Comparison of ENCODE assay signal across 27 cellular contexts in the genomic region with DNA sequence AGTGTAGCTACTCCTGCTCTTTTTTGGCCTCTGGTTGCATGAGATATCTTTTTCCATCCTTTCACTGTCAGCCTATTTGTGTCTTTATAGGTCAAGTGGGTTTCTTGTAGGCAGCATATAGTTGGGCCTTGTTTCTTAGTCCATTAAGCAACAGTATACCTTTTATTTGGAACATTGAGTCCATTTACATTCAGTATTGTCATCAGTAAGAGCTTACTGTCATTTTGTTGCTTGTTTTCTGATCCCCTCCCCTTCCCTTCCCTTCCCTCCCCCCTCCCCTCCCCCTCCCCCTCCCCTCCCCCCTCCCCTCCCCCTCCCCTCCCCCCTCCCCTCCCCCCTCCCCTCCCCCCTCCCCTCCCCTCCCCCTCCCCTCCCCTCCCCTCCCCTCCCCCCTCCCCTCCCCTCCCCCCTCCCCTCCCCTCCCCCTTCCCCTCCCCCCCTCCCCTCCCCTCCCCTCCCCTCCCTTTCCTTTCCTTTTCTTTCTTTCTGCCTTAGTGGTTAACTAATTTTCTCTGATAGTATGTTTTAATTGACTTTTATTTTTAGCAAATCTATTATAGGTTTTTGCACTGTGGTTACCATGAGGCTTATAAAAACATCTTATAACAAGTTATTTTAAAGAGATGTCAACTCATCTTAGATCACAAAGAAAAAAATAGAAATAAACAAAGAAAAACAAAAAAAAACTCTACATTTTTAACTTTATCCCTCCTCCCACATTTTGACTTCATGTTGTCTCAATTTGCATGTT. TPM values are rescaled to one million over a fixed set of nuclear protein-coding genes. Genes with fewer than 3 reads are reported as not detected.
"Had no signal": no experiment of that assay in that cellular context is flagged by ENCODE, and none has a peak within 500 bp of the region (broad histone marks: within the 10 kb centered on the region; RNA-seq: fewer than 3 reads in every experiment).

No MANE protein-coding gene starts in this region.

- H3K4me1 ChIP-seq: heart left ventricle, pancreas, spleen, tibial nerve, upper lobe of right lung, vagina had no signal

- DNase-seq: effector CD4-positive, alpha-beta T cell; endodermal cell; heart left ventricle; hippocampal formation; kidney glomerular epithelial cell; mesendoderm; naive B cell; occipital lobe; pancreas; right cardiac atrium; spleen; stimulated activated CD4-positive, alpha-beta T cell treated with anti-CD3 and anti-CD28 coated beads, Interleukin-15, amount 100 ng/mL, for 24 hours; stimulated activated CD4-positive, alpha-beta T cell treated with anti-CD3 and anti-CD28 coated beads, Interleukin-1b, Interleukin-23, amount 100 ng/mL, for 48 hours; stimulated activated CD4-positive, alpha-beta T cell treated with anti-CD3 and anti-CD28 coated beads, Interleukin-4, amount 100 ng/mL, for 24 hours; testis; upper lobe of right lung had no signal

- ATAC-seq: heart left ventricle; pancreas; right cardiac atrium; stimulated activated memory B cell treated with anti-CD40 and anti-IgM and Interleukin-4, amounts not matched to agents 10 μg/mL and 1 μg/mL and 100 μg/mL, for 72 hours; upper lobe of right lung had no signal

- H3K9me3 ChIP-seq: pancreas, testis, upper lobe of right lung, vagina had no signal

- H3K36me3 ChIP-seq: heart left ventricle, pancreas, spleen, tibial nerve, upper lobe of right lung, vagina had no signal

- H3K27me3 ChIP-seq: testis, tibial nerve, vagina had no signal

- H3K27ac Mint-ChIP-seq: endodermal cell; naive B cell; nephron; progenitor cell of endocrine pancreas; stimulated activated memory B cell treated with anti-CD40 and anti-IgM and Interleukin-4, amounts not matched to agents 10 μg/mL and 1 μg/mL and 100 μg/mL, for 72 hours; stimulated activated naive CD8-positive, alpha-beta T cell treated with anti-CD3 and anti-CD28 coated beads, Interleukin-15, Interleukin-2, amounts not matched to agents 100 ng/mL and 50 ng/mL, for 24 hours had no signal

- H3K9me3 Mint-ChIP-seq: stimulated activated naive CD8-positive, alpha-beta T cell treated with anti-CD3 and anti-CD28 coated beads, Interleukin-15, Interleukin-2, amounts not matched to agents 100 ng/mL and 50 ng/mL, for 24 hours had no signal

- H3K27ac ChIP-seq: heart left ventricle, pancreas, spleen, testis, tibial nerve, upper lobe of right lung, vagina had no signal

- H3K4me3 Mint-ChIP-seq: endodermal cell; naive B cell; nephron; stimulated activated memory B cell treated with anti-CD40 and anti-IgM and Interleukin-4, amounts not matched to agents 10 μg/mL and 1 μg/mL and 100 μg/mL, for 72 hours; stimulated activated naive CD8-positive, alpha-beta T cell treated with anti-CD3 and anti-CD28 coated beads, Interleukin-15, Interleukin-2, amounts not matched to agents 100 ng/mL and 50 ng/mL, for 24 hours had no signal

- H3K36me3 Mint-ChIP-seq: stimulated activated memory B cell treated with anti-CD40 and anti-IgM and Interleukin-4, amounts not matched to agents 10 μg/mL and 1 μg/mL and 100 μg/mL, for 72 hours had no signal

- H3K4me3 ChIP-seq: heart left ventricle, pancreas, spleen, testis, tibial nerve, upper lobe of right lung, vagina had no signal

- H3K4me1 Mint-ChIP-seq: endodermal cell; naive B cell; nephron; stimulated activated memory B cell treated with anti-CD40 and anti-IgM and Interleukin-4, amounts not matched to agents 10 μg/mL and 1 μg/mL and 100 μg/mL, for 72 hours had no signal

RNA-seq across cellular contexts. Expression of gene DCDC2C, which starts 13.2 kb away (rescaled TPM):
- total RNA-seq: endodermal cell, glomerular endothelial cell, heart left ventricle, liver, lung microvascular endothelial cell, pancreas, progenitor cell of endocrine pancreas, right cardiac atrium, spleen, subcutaneous adipose tissue, upper lobe of right lung, vagina had no signal

RNA-seq across cellular contexts. Expression of gene ALLC, which starts 32.2 kb away (rescaled TPM):
- total RNA-seq: dermis microvascular lymphatic vessel endothelial cell, endodermal cell, glomerular endothelial cell, heart left ventricle, lung microvascular endothelial cell, occipital lobe, pancreas, progenitor cell of endocrine pancreas, spleen, subcutaneous adipose tissue, upper lobe of right lung, vagina had no signal
